In the genomic region with DNA sequence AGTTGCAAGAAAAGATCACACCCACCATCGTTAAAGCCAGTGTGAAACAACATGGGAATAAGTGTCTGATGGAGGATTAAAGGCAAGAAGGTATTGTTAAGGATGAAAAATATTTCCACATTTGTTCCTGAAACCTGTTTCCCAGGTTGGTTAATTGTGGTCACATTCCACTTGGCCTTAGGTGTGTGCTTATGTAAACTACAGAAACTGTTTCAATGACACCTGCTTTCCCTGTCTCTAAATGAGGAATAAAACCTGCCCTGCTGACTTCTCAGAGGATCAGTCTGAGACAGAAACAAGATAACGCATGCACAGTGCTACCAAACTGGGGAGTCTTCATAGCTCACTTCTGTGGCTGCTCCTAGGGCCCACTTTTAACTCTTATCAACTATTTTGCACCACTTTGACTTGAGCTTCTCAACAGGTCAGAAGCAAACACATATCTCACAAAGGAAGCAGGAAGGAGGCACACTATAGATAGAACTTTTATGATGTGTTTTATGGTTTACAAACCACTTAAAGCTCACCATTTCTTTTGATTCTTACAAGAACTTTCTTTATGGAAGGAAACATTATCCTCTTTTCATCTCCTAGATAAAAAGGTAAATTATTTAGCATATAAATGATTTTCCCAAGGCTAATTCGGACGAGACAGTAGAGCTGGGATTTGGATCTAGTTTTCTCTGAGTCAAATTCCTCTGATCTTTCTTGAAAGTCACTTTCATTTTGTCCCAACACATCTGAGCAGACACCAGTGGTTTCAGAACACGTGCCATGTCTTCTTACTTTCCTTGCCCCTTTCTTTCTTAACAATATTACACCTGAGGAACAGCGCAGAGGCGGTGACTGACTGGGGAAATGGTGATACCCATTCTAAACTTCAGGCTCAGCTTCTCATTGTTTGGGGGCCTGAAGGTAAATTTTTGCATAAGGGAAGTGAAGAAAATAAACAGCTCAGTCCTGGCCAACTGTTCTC, we compare ENCODE assay signal across 14 cellular contexts. TPM values are rescaled to one million over a fixed set of nuclear protein-coding genes. Genes with fewer than 3 reads are reported as not detected.
DNase-seq lines count a peak whose midpoint lies in the region; ATAC-seq and TF ChIP-seq lines count a peak whose summit lies in the region.
"Had no signal": no experiment of that assay in that cellular context is flagged by ENCODE, and none has a peak within 500 bp of the region (broad histone marks: within the 10 kb centered on the region; RNA-seq: fewer than 3 reads in every experiment).

No MANE protein-coding gene starts in this region.

- H3F3A ChIP-seq in GM23338 (replicated peaks; ENCODE audit: low read depth), result no peaks in the 10 kb centered on the region

- no peaks in the 10 kb centered on the region for H3K9me3 ChIP-seq in CD8-positive, alpha-beta T cell (ENCODE audit: low read length)
- H3K9me3 ChIP-seq: sigmoid colon had no signal

- POLR2A ChIA-PET in CD8-positive, alpha-beta T cell (lab: Charles Lee), result interaction anchor here (0.6 to 1.9 kb wide), 2 partner anchors 33 to 84 kb away, joined by 3 to 6 read pairs; partner anchors contain the start of gene CYP2J2
- POLR2A ChIA-PET in RWPE1 (lab: Yijun Ruan, JAX; ENCODE audit: low non-redundant PET), result no interaction called here

- no peaks in the 10 kb centered on the region for H3K36me3 Mint-ChIP-seq in CD8-positive, alpha-beta T cell
- peaks cover 16% of the 10 kb centered on the region for H3K36me3 Mint-ChIP-seq in GM23338 (ENCODE audit: low read depth)
- H3K36me3 Mint-ChIP-seq: CD4-positive, CD25-positive, alpha-beta regulatory T cell; natural killer cell treated with Interleukin-12 subunit alpha and Interleukin-12 subunit beta and Interleukin-15 and Interleukin-18, amount 100 ng/mL, for 72 hours had no signal

- peaks cover 12% of the 10 kb centered on the region for H3K9me3 Mint-ChIP-seq in CD8-positive, alpha-beta T cell
- H3K9me3 Mint-ChIP-seq in GM23338, result peaks cover 24% of the 10 kb centered on the region
- H3K9me3 Mint-ChIP-seq: natural killer cell treated with Interleukin-12 subunit alpha and Interleukin-12 subunit beta and Interleukin-15 and Interleukin-18, amount 100 ng/mL, for 72 hours had no signal

- peaks cover 25% of the 10 kb centered on the region for H3K4me1 Mint-ChIP-seq in CD8-positive, alpha-beta T cell (ENCODE audit: low read depth)
- peaks cover 10% of the 10 kb centered on the region; the same call in 2 of the 3 replicates for H3K4me1 Mint-ChIP-seq in GM23338

- DNase-seq in CD8-positive, alpha-beta T cell, result no peak
- DNase-seq in GM23338 (ENCODE audit: low spot score) (peak; percentile 14), RWPE1 (ENCODE audit: low spot score) (peak; percentile 31), iPS-NIHi11 (ENCODE audit: low spot score) (peak; percentile 16), MV-4-11 (lab: John Stamatoyannopoulos, UW) (no peak)
- DNase-seq: activated effector memory CD4-positive, alpha-beta T cell treated with Interleukin-2 at 50 U/mL for 16 hours; CD4-positive, CD25-positive, alpha-beta regulatory T cell; NCI-H524 treated with DMSO at 0.1 percent for 48 hours; sigmoid colon had no signal

- H3K4me3 ChIP-seq in CD8-positive, alpha-beta T cell (ENCODE audit: low read depth, low read length), result no peak overlapping the region
- H3K4me3 ChIP-seq in GM23338, result no peak overlapping the region
- H3K4me3 ChIP-seq: sigmoid colon had no signal

- CTCF ChIA-PET in CD8-positive, alpha-beta T cell (lab: Charles Lee), result interaction anchor here (1.0 to 2.6 kb wide), 4 partner anchors 10 to 79 kb away, joined by 3 to 14 read pairs (median 8); no protein-coding TSS in a partner anchor
- CTCF ChIA-PET in RWPE1 (lab: Yijun Ruan, JAX), result interaction anchor here (1.0 to 1.2 kb wide), 2 partner anchors 10 to 54 kb away, joined by 3 to 4 read pairs; no protein-coding TSS in a partner anchor

- intact Hi-C loops in CD8-positive, alpha-beta T cell (cut with DNase I, micrococcal nuclease), result no loop called here

- H3K4me1 ChIP-seq in CD8-positive, alpha-beta T cell (ENCODE audit: insufficient read depth, low read length), result peaks cover 25% of the 10 kb centered on the region
- no peaks in the 10 kb centered on the region; the same call in 1 of the 2 replicates for H3K4me1 ChIP-seq in GM23338 (ENCODE audit: insufficient read depth)
- H3K4me1 ChIP-seq: sigmoid colon had no signal

- H3K27me3 ChIP-seq in CD8-positive, alpha-beta T cell (ENCODE audit: insufficient read depth, low read length), result no peaks in the 10 kb centered on the region
- no peaks in the 10 kb centered on the region for H3K27me3 ChIP-seq in GM23338 (ENCODE audit: insufficient read depth)
- H3K27me3 ChIP-seq: sigmoid colon had no signal

- TF ChIP-seq CTCF in CD8-positive, alpha-beta T cell (IDR thresholded peaks at IDR 0.05), result no peak
- TF ChIP-seq CTCF in GM23338 (conservative IDR thresholded peaks at IDR 0.05; ENCODE audit: low read depth in 2 of 2) (no peak), RWPE1 (conservative IDR thresholded peaks at IDR 0.05; ENCODE audit: low read depth) (no peak)

- H4K20me1 ChIP-seq in GM23338 (replicated peaks; ENCODE audit: insufficient read depth), result no peaks in the 10 kb centered on the region

- H3K9me2 ChIP-seq in GM23338 (ENCODE audit: insufficient read depth), result 0 out of 2 replicates have a peak, but pooled peaks cover 2% of the 10 kb centered on the region

- H3K27ac ChIP-seq in CD8-positive, alpha-beta T cell (ENCODE audit: low read depth, low read length), result peak overlapping the region; percentile 19
- no peak overlapping the region for H3K27ac ChIP-seq in GM23338 (ENCODE audit: low read depth)
- H3K27ac ChIP-seq in RWPE1, result no peak overlapping the region
- H3K27ac ChIP-seq: KMS-11 had no signal

- H3K27me3 Mint-ChIP-seq in CD8-positive, alpha-beta T cell (ENCODE audit: low read depth), result no peaks in the 10 kb centered on the region
- peaks cover 4% of the 10 kb centered on the region for H3K27me3 Mint-ChIP-seq in GM23338 (ENCODE audit: insufficient read depth, low read depth, poor library complexity)

- peak overlapping the region; percentile 81 for H3K27ac Mint-ChIP-seq in CD8-positive, alpha-beta T cell
- no peak overlapping the region for H3K27ac Mint-ChIP-seq in GM23338
- H3K27ac Mint-ChIP-seq: natural killer cell treated with Interleukin-12 subunit alpha and Interleukin-12 subunit beta and Interleukin-15 and Interleukin-18, amount 100 ng/mL, for 72 hours had no signal

- ATAC-seq in CD8-positive, alpha-beta T cell, result peak; percentile 36
- ATAC-seq in GM23338 (no peak), HG02759 (IDR thresholded peaks at IDR 0.05; ENCODE audit: unreplicated experiment) (no peak), GM21423 (IDR thresholded peaks at IDR 0.05; ENCODE audit: unreplicated experiment) (no peak), GM18511 (IDR thresholded peaks at IDR 0.05; ENCODE audit: unreplicated experiment) (no peak)
- ATAC-seq: natural killer cell treated with Interleukin-12 subunit alpha and Interleukin-12 subunit beta and Interleukin-15 and Interleukin-18, amount 100 ng/mL, for 72 hours had no signal

- peak overlapping the region; percentile 54 for H3K4me3 Mint-ChIP-seq in CD8-positive, alpha-beta T cell
- no peak overlapping the region for H3K4me3 Mint-ChIP-seq in GM23338
- H3K4me3 Mint-ChIP-seq: CD4-positive, CD25-positive, alpha-beta regulatory T cell; natural killer cell treated with Interleukin-12 subunit alpha and Interleukin-12 subunit beta and Interleukin-15 and Interleukin-18, amount 100 ng/mL, for 72 hours had no signal

- H3K4me2 ChIP-seq in GM23338, result no peak overlapping the region
- H3K4me2 ChIP-seq: KMS-11 had no signal

- no peaks in the 10 kb centered on the region for H3K79me2 ChIP-seq in GM23338 (replicated peaks; ENCODE audit: insufficient read depth)

- H2AFZ ChIP-seq in GM23338, result peak overlapping the region; percentile 10; the same call in 1 of the 2 replicates

- no peaks in the 10 kb centered on the region for H3K36me3 ChIP-seq in CD8-positive, alpha-beta T cell (ENCODE audit: insufficient read depth, low read length)
- no peaks in the 10 kb centered on the region for H3K36me3 ChIP-seq in GM23338 (ENCODE audit: insufficient read depth)
- H3K36me3 ChIP-seq: sigmoid colon had no signal

RNA-seq across cellular contexts. Expression of gene CYP2J2, which starts 33.4 kb away (rescaled TPM):
- total RNA-seq in CD8-positive, alpha-beta T cell, result under 1 TPM; 0.62 to 0.78 TPM
- 1.5 and 2.3 TPM in 2 replicates for total RNA-seq in GM23338 (2014; rRNA removed; shearing (Covaris generic))
- 1.1 and 1.4 TPM in 2 replicates for polyA plus RNA-seq in GM23338 (2016; fragmentation: Nextera tagmentation; extraction: Ambion mirVana)
- total RNA-seq: CD4-positive, CD25-positive, alpha-beta regulatory T cell; natural killer cell treated with Interleukin-12 subunit alpha and Interleukin-12 subunit beta and Interleukin-15 and Interleukin-18, amount 100 ng/mL, for 72 hours had no signal

Comparison
In these comparisons a context has a peak if more than half of its experiments do, and no peak if none do; other contexts are left out.
1. DNase-seq: peak in GM23338 (single experiment), RWPE1 (single experiment) and iPS-NIHi11 (single experiment); none in CD8-positive, alpha-beta T cell (0 of 7) and MV-4-11 (single experiment).